In genomic region chr7:130069179-130069977, GRCh38 we compare ENCODE assay signal across 8 cellular contexts. TPM values are rescaled to one million over a fixed set of nuclear protein-coding genes. Genes with fewer than 3 reads are reported as not detected.
DNase-seq lines count a peak whose midpoint lies in the region; ATAC-seq lines count a peak whose summit lies in the region.

No MANE protein-coding gene starts in this region.

- POLR2A ChIA-PET in activated CD4-positive, alpha-beta memory T cell treated with anti-CD3 and anti-CD28 coated beads, Interleukin-2, amount 10 ng/mL, durations not matched to agents 7 days and 5 days (lab: Charles Lee): interaction anchor here (0.9 to 3.5 kb wide), 4 partner anchors 10 to 136 kb away, joined by 4 to 19 read pairs (median 8); partner anchors contain the start of genes TMEM209 and ZC3HC1

- CTCF ChIA-PET in activated CD4-positive, alpha-beta memory T cell treated with anti-CD3 and anti-CD28 coated beads, Interleukin-2, amount 10 ng/mL, durations not matched to agents 7 days and 5 days (lab: Charles Lee): interaction anchor here (0.5 to 3.8 kb wide), 14 partner anchors 9 to 1169 kb away, joined by 3 to 24 read pairs (median 4); partner anchors contain the start of genes STRIP2, TMEM209 and ZC3HC1

- H3K4me1 Mint-ChIP-seq in T-helper 2 cell treated with Interferon-gamma antibody and Interleukin-4, amounts not matched to agents 5 μg/mL and 100 μg/mL, for 36 hours (ENCODE audit: low read depth): peaks cover 25% of the 10 kb centered on the region
- H3K4me1 Mint-ChIP-seq in activated CD4-positive, alpha-beta memory T cell treated with anti-CD3 and anti-CD28 coated beads, Interleukin-2, amount 10 ng/mL, durations not matched to agents 7 days and 5 days: peaks cover 34% of the 10 kb centered on the region
- H3K4me1 Mint-ChIP-seq in immature natural killer cell: peaks cover 38 to 43% of the 10 kb centered on the region in 2 donors

- H3K4me3 Mint-ChIP-seq in T-helper 2 cell treated with Interferon-gamma antibody and Interleukin-4, amounts not matched to agents 5 μg/mL and 100 μg/mL, for 36 hours: peak overlapping the region; percentile 96
- peak overlapping the region; percentile 88 for H3K4me3 Mint-ChIP-seq in activated CD4-positive, alpha-beta memory T cell treated with anti-CD3 and anti-CD28 coated beads, Interleukin-2, amount 10 ng/mL, durations not matched to agents 7 days and 5 days
- peak overlapping the region; percentile 84 to 96 (median 90) for H3K4me3 Mint-ChIP-seq in immature natural killer cell

- peaks cover 1% of the 10 kb centered on the region for H3K36me3 Mint-ChIP-seq in T-helper 2 cell treated with Interferon-gamma antibody and Interleukin-4, amounts not matched to agents 5 μg/mL and 100 μg/mL, for 36 hours (ENCODE audit: low read depth)
- peaks cover 2% of the 10 kb centered on the region for H3K36me3 Mint-ChIP-seq in activated CD4-positive, alpha-beta memory T cell treated with anti-CD3 and anti-CD28 coated beads, Interleukin-2, amount 10 ng/mL, durations not matched to agents 7 days and 5 days (ENCODE audit: low read depth)
- no peaks in the 10 kb centered on the region for H3K36me3 Mint-ChIP-seq in immature natural killer cell

- peak overlapping the region; percentile 78 for H3K27ac ChIP-seq in substantia nigra (ENCODE audit: low read depth, low read length, poor library complexity, severe bottlenecking)

- H3K27ac Mint-ChIP-seq in T-helper 2 cell treated with Interferon-gamma antibody and Interleukin-4, amounts not matched to agents 5 μg/mL and 100 μg/mL, for 36 hours: no peak overlapping the region
- H3K27ac Mint-ChIP-seq in activated CD4-positive, alpha-beta memory T cell treated with anti-CD3 and anti-CD28 coated beads, Interleukin-2, amount 10 ng/mL, durations not matched to agents 7 days and 5 days: no peak overlapping the region
- peak overlapping the region; percentile 85 to 95 (median 87) for H3K27ac Mint-ChIP-seq in immature natural killer cell

- ATAC-seq in GM21723 (IDR thresholded peaks at IDR 0.05; ENCODE audit: unreplicated experiment): no peak

- no peaks in the 10 kb centered on the region for H3K9me3 Mint-ChIP-seq in T-helper 2 cell treated with Interferon-gamma antibody and Interleukin-4, amounts not matched to agents 5 μg/mL and 100 μg/mL, for 36 hours
- H3K9me3 Mint-ChIP-seq in activated CD4-positive, alpha-beta memory T cell treated with anti-CD3 and anti-CD28 coated beads, Interleukin-2, amount 10 ng/mL, durations not matched to agents 7 days and 5 days: no peaks in the 10 kb centered on the region
- no peaks in the 10 kb centered on the region for H3K9me3 Mint-ChIP-seq in immature natural killer cell

- DNase-seq in T-helper 2 cell treated with Interferon-gamma antibody and Interleukin-4, amounts not matched to agents 5 μg/mL and 100 μg/mL, for 36 hours (ENCODE audit: low spot score): no peak
- DNase-seq in T-helper 2 cell (no peak), immature natural killer cell (no peak), substantia nigra (lab: John Stamatoyannopoulos, UW) (no peak), RKO (ENCODE audit: low spot score) (no peak)
- no peak for DNase-seq in activated CD4-positive, alpha-beta memory T cell treated with anti-CD3 and anti-CD28 coated beads, Interleukin-2, amount 10 ng/mL, durations not matched to agents 7 days and 5 days
- no peak for DNase-seq in stimulated activated CD4-positive, alpha-beta T cell treated with anti-CD3 and anti-CD28 coated beads, Interleukin-15, amount 100 ng/mL, for 24 hours

- H3K27me3 Mint-ChIP-seq in T-helper 2 cell treated with Interferon-gamma antibody and Interleukin-4, amounts not matched to agents 5 μg/mL and 100 μg/mL, for 36 hours (ENCODE audit: low read depth): no peaks in the 10 kb centered on the region
- no peaks in the 10 kb centered on the region for H3K27me3 Mint-ChIP-seq in activated CD4-positive, alpha-beta memory T cell treated with anti-CD3 and anti-CD28 coated beads, Interleukin-2, amount 10 ng/mL, durations not matched to agents 7 days and 5 days
- H3K27me3 Mint-ChIP-seq in immature natural killer cell (ENCODE audit: low read depth in 3 of 3): peaks cover 5 to 11% (median 6%) of the 10 kb centered on the region in 3 donors

RNA-seq across cellular contexts. Expression of gene KLHDC10, which starts 1.0 kb away (rescaled TPM):
- 10 to 100 TPM; 15.5 to 17.3 TPM for total RNA-seq in activated CD4-positive, alpha-beta memory T cell treated with anti-CD3 and anti-CD28 coated beads, Interleukin-2, amount 10 ng/mL, durations not matched to agents 7 days and 5 days
- 1 to 10 TPM in 2 of 3 donors, under 1 TPM in 1; 0.99 to 2.7 (median 1.7) TPM for polyA plus RNA-seq in immature natural killer cell

RNA-seq across cellular contexts. Expression of gene ZC3HC1, which starts 18.2 kb away (rescaled TPM):
- 10 to 100 TPM; 15.5 to 17.3 TPM for total RNA-seq in activated CD4-positive, alpha-beta memory T cell treated with anti-CD3 and anti-CD28 coated beads, Interleukin-2, amount 10 ng/mL, durations not matched to agents 7 days and 5 days
- 10 to 100 TPM in 2 of 3 donors, 1 to 10 TPM in 1; 8.5 to 11.3 (median 10.8) TPM for polyA plus RNA-seq in immature natural killer cell

Comparison
In these comparisons a context has a peak if more than half of its experiments do, and no peak if none do; other contexts are left out.
1. H3K27ac Mint-ChIP-seq: peak in immature natural killer cell (6 of 6); none in T-helper 2 cell treated with Interferon-gamma antibody and Interleukin-4, amounts not matched to agents 5 μg/mL and 100 μg/mL, for 36 hours (single experiment) and activated CD4-positive, alpha-beta memory T cell treated with anti-CD3 and anti-CD28 coated beads, Interleukin-2, amount 10 ng/mL, durations not matched to agents 7 days and 5 days (single experiment).
2. Peak in every context shown above with its lines, with median percentiles within 50 percentile points of each other: H3K4me3 Mint-ChIP-seq.